In genomic region chr5:34944044-34944443, GRCh38 we compare ENCODE assay signal across 24 cellular contexts.
"Had no signal": no experiment of that assay in that cellular context is flagged by ENCODE, and none has a peak within 500 bp of the region (broad histone marks: within the 10 kb centered on the region; RNA-seq: fewer than 3 reads in every experiment).

No MANE protein-coding gene starts in this region.

- H3K27me3 ChIP-seq: body of pancreas, colonic mucosa, hepatocyte, pancreas, spleen, testis, transverse colon had no signal

- H2AFZ ChIP-seq: hepatocyte had no signal

- H3K36me3 ChIP-seq: prostate gland had no signal

- H3K4me1 ChIP-seq: body of pancreas, colonic mucosa, lower lobe of right lung, pancreas, prostate gland, spleen, testis, transverse colon had no signal

- H3K9me3 ChIP-seq: body of pancreas, colonic mucosa, lower lobe of right lung, pancreas, prostate gland, spleen, testis, transverse colon had no signal

- H3K4me3 Mint-ChIP-seq: activated CD8-positive, alpha-beta T cell treated with anti-CD3 and anti-CD28 coated beads, Interleukin-2, amount 10 ng/mL, durations not matched to agents 7 days and 5 days; naive thymus-derived CD8-positive, alpha-beta T cell; neural crest cell had no signal

- H3K79me2 ChIP-seq: hepatocyte had no signal

- H3K4me2 ChIP-seq: hepatocyte had no signal

- H3K27ac ChIP-seq: body of pancreas, colonic mucosa, hepatocyte, lower lobe of right lung, pancreas, prostate gland, spleen, testis, transverse colon had no signal

- H3K27me3 Mint-ChIP-seq: naive thymus-derived CD8-positive, alpha-beta T cell had no signal

- DNase-seq: activated CD4-positive, alpha-beta T cell treated with anti-CD3 and anti-CD28 coated beads for 1 hour; activated CD8-positive, alpha-beta T cell treated with anti-CD3 and anti-CD28 coated beads, Interleukin-2, amount 10 ng/mL, durations not matched to agents 7 days and 5 days; activated gamma-delta T cell; activated naive CD4-positive, alpha-beta T cell treated with anti-CD3 and anti-CD28 coated beads, Interleukin-2, amount 50 U/mL, for 16 hours; anterior cingulate cortex; body of pancreas; cerebellar nuclear complex; colonic mucosa; effector CD8-positive, alpha-beta T cell; kidney; lower lobe of right lung; mesenchymal stem cell; naive thymus-derived CD8-positive, alpha-beta T cell; nucleus accumbens; pancreas; spleen; stimulated activated naive CD8-positive, alpha-beta T cell treated with anti-CD3 and anti-CD28 coated beads, Interleukin-15, Interleukin-2, amounts not matched to agents 100 U/mL and 50 U/mL, for 24 hours; T-helper 2 cell; testis; transverse colon had no signal

- ATAC-seq: activated CD8-positive, alpha-beta T cell treated with anti-CD3 and anti-CD28 coated beads, Interleukin-2, amount 10 ng/mL, durations not matched to agents 7 days and 5 days; body of pancreas; lower lobe of right lung; naive thymus-derived CD8-positive, alpha-beta T cell; pancreas; stimulated activated naive CD8-positive, alpha-beta T cell treated with anti-CD3 and anti-CD28 coated beads, Interleukin-15, Interleukin-2, amounts not matched to agents 100 U/mL and 50 U/mL, for 24 hours had no signal

- H3K9me3 Mint-ChIP-seq: naive thymus-derived CD8-positive, alpha-beta T cell; neural crest cell had no signal

- FAIRE-seq: frontal cortex, kidney, pancreas had no signal

- H3K27ac Mint-ChIP-seq: activated CD8-positive, alpha-beta T cell treated with anti-CD3 and anti-CD28 coated beads, Interleukin-2, amount 10 ng/mL, durations not matched to agents 7 days and 5 days had no signal

- H3K4me3 ChIP-seq: body of pancreas, colonic mucosa, hepatocyte, lower lobe of right lung, pancreas, prostate gland, spleen, testis, transverse colon had no signal

- H3K4me1 Mint-ChIP-seq: neural crest cell had no signal
